ENCODE assay signal across 1 cellular context in genomic region chr2:159637988-159638501, GRCh38.
TF ChIP-seq lines count a peak whose summit lies in the region.

No MANE protein-coding gene starts in this region.

TF ChIP-seq in SK-N-SH, 30 proteins besides CTCF, POLR2A, EP300 and RAD21 (continued from another document):
- TF ChIP-seq TEAD4 (IDR thresholded peaks at IDR 0.05; ENCODE audit: borderline replicate concordance, insufficient read depth) = 0 out of 2 replicates have a peak, but pooled peaks have one; percentile 45
- TF ChIP-seq FOSL2 (IDR thresholded peaks at IDR 0.05; ENCODE audit: borderline replicate concordance, low read depth) = peak; percentile 57
- peak; percentile 87 for TF ChIP-seq NFIC (IDR thresholded peaks at IDR 0.05; ENCODE audit: borderline replicate concordance)
- no peak for TF ChIP-seq EZH2phosphoT487 (IDR thresholded peaks at IDR 0.05; ENCODE audit: borderline replicate concordance, low read depth)
- no peak for TF ChIP-seq TAF1 (IDR thresholded peaks at IDR 0.05; ENCODE audit: borderline replicate concordance, low read depth, low read length)
- TF ChIP-seq ELF1 (IDR thresholded peaks at IDR 0.05) = no peak
- TF ChIP-seq JUND (IDR thresholded peaks at IDR 0.05) = peak; percentile 43
- TF ChIP-seq RXRA (IDR thresholded peaks at IDR 0.05; ENCODE audit: borderline replicate concordance, low read depth) = peak; percentile 47
- TF ChIP-seq USF2 (IDR thresholded peaks at IDR 0.05; ENCODE audit: borderline replicate concordance, low read depth, low read length) = no peak
- TF ChIP-seq ZBTB33 (IDR thresholded peaks at IDR 0.05; ENCODE audit: borderline replicate concordance, low read depth) = no peak
- TF ChIP-seq RCOR1 (IDR thresholded peaks at IDR 0.05; ENCODE audit: low read length) = no peak
- TF ChIP-seq REST (IDR thresholded peaks at IDR 0.05; ENCODE audit: low read depth, low read length) = no peak
- no peak for TF ChIP-seq FOXJ3 (CRISPR knock-in tag; IDR thresholded peaks at IDR 0.05)
- no peak for TF ChIP-seq SIN3A (IDR thresholded peaks at IDR 0.05; ENCODE audit: borderline replicate concordance, low read depth, low read length)
- no peak for TF ChIP-seq USF1 (IDR thresholded peaks at IDR 0.05; ENCODE audit: borderline replicate concordance, low read depth)
- TF ChIP-seq IRF3 (IDR thresholded peaks at IDR 0.05; ENCODE audit: low read depth, low read length) = no peak
- no peak for TF ChIP-seq NRF1 (IDR thresholded peaks at IDR 0.05; ENCODE audit: low read depth, low read length)
- no peak for TF ChIP-seq YY1 (IDR thresholded peaks at IDR 0.05; ENCODE audit: low read depth)
- TF ChIP-seq TCF12 (IDR thresholded peaks at IDR 0.05) = peak; percentile 59
- peak; percentile 74 for TF ChIP-seq PBX3 (IDR thresholded peaks at IDR 0.05)
- no peak for TF ChIP-seq SMC3 (IDR thresholded peaks at IDR 0.05; ENCODE audit: low read depth, low read length)
- TF ChIP-seq MXI1 (IDR thresholded peaks at IDR 0.05; ENCODE audit: low read depth, low read length) = no peak
- 0 out of 2 replicates have a peak, but pooled peaks have one; percentile 5 for TF ChIP-seq MAX (IDR thresholded peaks at IDR 0.05; ENCODE audit: low read depth)
- peak; percentile 20; the same call in 1 of the 2 replicates for TF ChIP-seq POLR2AphosphoS5 (IDR thresholded peaks at IDR 0.05; ENCODE audit: low read depth, low read length)
- TF ChIP-seq CHD2 (IDR thresholded peaks at IDR 0.05; ENCODE audit: low read length, partially characterized antibody) = no peak
- no peak for TF ChIP-seq FOXM1 (IDR thresholded peaks at IDR 0.05; ENCODE audit: low read depth)
- no peak for TF ChIP-seq GATA2 (CRISPR knock-in tag; IDR thresholded peaks at IDR 0.05)
